ENCODE assay signal across 2 cellular contexts in the genomic region with DNA sequence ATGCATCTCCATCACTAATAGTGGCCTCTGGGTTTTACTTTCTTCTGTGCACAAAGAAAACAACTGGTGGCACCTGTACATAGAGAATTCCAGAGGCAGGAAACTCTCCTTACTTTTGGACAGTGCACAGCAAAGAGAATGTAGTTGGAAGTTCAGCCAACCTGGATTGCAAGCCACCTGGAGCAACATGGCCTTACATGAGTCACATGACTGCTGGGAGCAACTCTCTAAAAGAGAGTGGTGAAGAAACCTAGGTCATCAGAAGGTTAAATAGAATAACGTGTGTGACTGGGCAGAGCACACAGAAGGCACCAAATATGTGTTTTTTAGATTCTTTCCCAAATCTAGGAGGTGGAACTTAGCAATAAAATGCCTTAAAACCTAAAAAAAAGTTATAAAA. TPM values are rescaled to one million over a fixed set of nuclear protein-coding genes. Genes with fewer than 3 reads are reported as not detected.
"Had no signal": no experiment of that assay in that cellular context is flagged by ENCODE, and none has a peak within 500 bp of the region (broad histone marks: within the 10 kb centered on the region; RNA-seq: fewer than 3 reads in every experiment).

No MANE protein-coding gene starts in this region.

RNA-seq across cellular contexts. Expression of gene CA4, which starts 41.5 kb away (rescaled TPM):
- total RNA-seq: HepG2, HT1080 had no signal
- polyA plus RNA-seq: HepG2 had no signal
